In genomic region chr3:134918448-134918847, GRCh38 we compare ENCODE assay signal across 12 cellular contexts.
DNase-seq lines count a peak whose midpoint lies in the region; ATAC-seq lines count a peak whose summit lies in the region.
"Had no signal": no experiment of that assay in that cellular context is flagged by ENCODE, and none has a peak within 500 bp of the region (broad histone marks: within the 10 kb centered on the region; RNA-seq: fewer than 3 reads in every experiment).

No MANE protein-coding gene starts in this region.

- H3K36me3 Mint-ChIP-seq in central memory CD8-positive, alpha-beta T cell (ENCODE audit: insufficient read depth), result peaks cover 4% of the 10 kb centered on the region
- no peaks in the 10 kb centered on the region for H3K36me3 Mint-ChIP-seq in activated T-helper 17 cell treated with anti-CD3 and anti-CD28 coated beads, Interleukin-2, amount 50 U/mL, for 72 hours (ENCODE audit: low read depth)

- H3K27ac Mint-ChIP-seq in central memory CD8-positive, alpha-beta T cell (ENCODE audit: low read depth), result no peak overlapping the region
- no peak overlapping the region for H3K27ac Mint-ChIP-seq in activated T-helper 17 cell treated with anti-CD3 and anti-CD28 coated beads, Interleukin-2, amount 50 U/mL, for 72 hours
- H3K27ac Mint-ChIP-seq: activated T-helper 2 cell treated with anti-CD3 and anti-CD28 coated beads, Interferon-gamma antibody, Interleukin-2, Interleukin-4, amounts not matched to agents 10 μg/mL and 5 μg/mL and 100 μg/mL, durations not matched to agents 14 hours and 24 hours and 36 hours had no signal

- H3K4me3 Mint-ChIP-seq in central memory CD8-positive, alpha-beta T cell, result no peak overlapping the region
- H3K4me3 Mint-ChIP-seq in activated T-helper 17 cell treated with anti-CD3 and anti-CD28 coated beads, Interleukin-2, amount 50 U/mL, for 72 hours, result no peak overlapping the region

- peaks cover 5% of the 10 kb centered on the region for H3K9me3 Mint-ChIP-seq in central memory CD8-positive, alpha-beta T cell
- H3K9me3 Mint-ChIP-seq in activated T-helper 17 cell treated with anti-CD3 and anti-CD28 coated beads, Interleukin-2, amount 50 U/mL, for 72 hours, result no peaks in the 10 kb centered on the region
- H3K9me3 Mint-ChIP-seq: activated T-helper 2 cell treated with anti-CD3 and anti-CD28 coated beads, Interferon-gamma antibody, Interleukin-2, Interleukin-4, amounts not matched to agents 10 μg/mL and 5 μg/mL and 100 μg/mL, durations not matched to agents 14 hours and 24 hours and 36 hours had no signal

- H3K4me1 Mint-ChIP-seq in central memory CD8-positive, alpha-beta T cell, result no peaks in the 10 kb centered on the region
- H3K4me1 Mint-ChIP-seq in activated T-helper 17 cell treated with anti-CD3 and anti-CD28 coated beads, Interleukin-2, amount 50 U/mL, for 72 hours, result peaks cover 5% of the 10 kb centered on the region

- peak; percentile 94 for ATAC-seq in GM18873 (IDR thresholded peaks at IDR 0.05; ENCODE audit: low FRiP score, unreplicated experiment)
- peak; percentile 96 for ATAC-seq in GM21528 (IDR thresholded peaks at IDR 0.05; ENCODE audit: low FRiP score, unreplicated experiment)
- peak; percentile 93 for ATAC-seq in HG03103 (IDR thresholded peaks at IDR 0.05; ENCODE audit: low read depth, unreplicated experiment)
- ATAC-seq in central memory CD8-positive, alpha-beta T cell (replicated peaks; ENCODE audit: extremely low read depth, poor library complexity, severe bottlenecking), result peak; percentile 21
- ATAC-seq in activated T-helper 17 cell treated with anti-CD3 and anti-CD28 coated beads, Interleukin-2, amount 50 U/mL, for 72 hours (replicated peaks), result no peak
- ATAC-seq: foreskin keratinocyte had no signal

- H3K27me3 Mint-ChIP-seq in central memory CD8-positive, alpha-beta T cell, result no peaks in the 10 kb centered on the region
- no peaks in the 10 kb centered on the region for H3K27me3 Mint-ChIP-seq in activated T-helper 17 cell treated with anti-CD3 and anti-CD28 coated beads, Interleukin-2, amount 50 U/mL, for 72 hours

- no peak for DNase-seq in central memory CD8-positive, alpha-beta T cell (ENCODE audit: low spot score in 2 of 2)
- DNase-seq in mesenteric fat pad (ENCODE audit: low spot score), result no peak
- no peak for DNase-seq in DMS114 treated with DMSO at 0.1 percent for 48 hours (lab: John Stamatoyannopoulos, UW; ENCODE audit: unreplicated experiment)
- DNase-seq: central memory CD4-positive, alpha-beta T cell; COR-L47; NCI-H1092 had no signal
